ENCODE assay signal across 1 cellular context in the genomic region with DNA sequence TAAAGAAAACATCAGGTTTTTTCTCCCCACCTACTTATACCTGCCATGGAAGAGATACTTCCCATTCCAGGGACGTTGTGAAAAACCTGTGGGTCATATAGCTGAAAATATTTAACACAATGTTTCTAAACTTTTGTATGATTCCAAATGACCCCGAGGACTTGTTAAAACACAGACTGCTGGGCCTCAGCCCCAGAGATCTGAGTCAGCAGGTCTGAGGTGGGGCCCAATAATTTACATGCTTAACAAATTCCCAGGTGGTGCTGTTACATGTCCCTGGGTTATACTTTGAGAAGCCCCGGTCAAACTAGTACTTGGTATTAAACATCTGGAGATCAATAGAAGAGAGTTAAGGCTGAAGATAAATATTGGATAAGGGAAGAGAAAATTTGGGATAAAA.
TF ChIP-seq lines count a peak whose summit lies in the region.

No MANE protein-coding gene starts in this region.

TF ChIP-seq in GM23338, 12 proteins besides CTCF, POLR2A, EP300 and RAD21 (continued from another document):
- TF ChIP-seq, protein P1, sequence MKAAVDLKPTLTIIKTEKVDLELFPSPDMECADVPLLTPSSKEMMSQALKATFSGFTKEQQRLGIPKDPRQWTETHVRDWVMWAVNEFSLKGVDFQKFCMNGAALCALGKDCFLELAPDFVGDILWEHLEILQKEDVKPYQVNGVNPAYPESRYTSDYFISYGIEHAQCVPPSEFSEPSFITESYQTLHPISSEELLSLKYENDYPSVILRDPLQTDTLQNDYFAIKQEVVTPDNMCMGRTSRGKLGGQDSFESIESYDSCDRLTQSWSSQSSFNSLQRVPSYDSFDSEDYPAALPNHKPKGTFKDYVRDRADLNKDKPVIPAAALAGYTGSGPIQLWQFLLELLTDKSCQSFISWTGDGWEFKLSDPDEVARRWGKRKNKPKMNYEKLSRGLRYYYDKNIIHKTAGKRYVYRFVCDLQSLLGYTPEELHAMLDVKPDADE (IDR thresholded peaks at IDR 0.05): no peak
- no peak for TF ChIP-seq NANOG (IDR thresholded peaks at IDR 0.05; ENCODE audit: borderline replicate concordance)
- no peak for TF ChIP-seq ZNF114 (CRISPR knock-in tag; IDR thresholded peaks at IDR 0.05)
- TF ChIP-seq, protein P2, sequence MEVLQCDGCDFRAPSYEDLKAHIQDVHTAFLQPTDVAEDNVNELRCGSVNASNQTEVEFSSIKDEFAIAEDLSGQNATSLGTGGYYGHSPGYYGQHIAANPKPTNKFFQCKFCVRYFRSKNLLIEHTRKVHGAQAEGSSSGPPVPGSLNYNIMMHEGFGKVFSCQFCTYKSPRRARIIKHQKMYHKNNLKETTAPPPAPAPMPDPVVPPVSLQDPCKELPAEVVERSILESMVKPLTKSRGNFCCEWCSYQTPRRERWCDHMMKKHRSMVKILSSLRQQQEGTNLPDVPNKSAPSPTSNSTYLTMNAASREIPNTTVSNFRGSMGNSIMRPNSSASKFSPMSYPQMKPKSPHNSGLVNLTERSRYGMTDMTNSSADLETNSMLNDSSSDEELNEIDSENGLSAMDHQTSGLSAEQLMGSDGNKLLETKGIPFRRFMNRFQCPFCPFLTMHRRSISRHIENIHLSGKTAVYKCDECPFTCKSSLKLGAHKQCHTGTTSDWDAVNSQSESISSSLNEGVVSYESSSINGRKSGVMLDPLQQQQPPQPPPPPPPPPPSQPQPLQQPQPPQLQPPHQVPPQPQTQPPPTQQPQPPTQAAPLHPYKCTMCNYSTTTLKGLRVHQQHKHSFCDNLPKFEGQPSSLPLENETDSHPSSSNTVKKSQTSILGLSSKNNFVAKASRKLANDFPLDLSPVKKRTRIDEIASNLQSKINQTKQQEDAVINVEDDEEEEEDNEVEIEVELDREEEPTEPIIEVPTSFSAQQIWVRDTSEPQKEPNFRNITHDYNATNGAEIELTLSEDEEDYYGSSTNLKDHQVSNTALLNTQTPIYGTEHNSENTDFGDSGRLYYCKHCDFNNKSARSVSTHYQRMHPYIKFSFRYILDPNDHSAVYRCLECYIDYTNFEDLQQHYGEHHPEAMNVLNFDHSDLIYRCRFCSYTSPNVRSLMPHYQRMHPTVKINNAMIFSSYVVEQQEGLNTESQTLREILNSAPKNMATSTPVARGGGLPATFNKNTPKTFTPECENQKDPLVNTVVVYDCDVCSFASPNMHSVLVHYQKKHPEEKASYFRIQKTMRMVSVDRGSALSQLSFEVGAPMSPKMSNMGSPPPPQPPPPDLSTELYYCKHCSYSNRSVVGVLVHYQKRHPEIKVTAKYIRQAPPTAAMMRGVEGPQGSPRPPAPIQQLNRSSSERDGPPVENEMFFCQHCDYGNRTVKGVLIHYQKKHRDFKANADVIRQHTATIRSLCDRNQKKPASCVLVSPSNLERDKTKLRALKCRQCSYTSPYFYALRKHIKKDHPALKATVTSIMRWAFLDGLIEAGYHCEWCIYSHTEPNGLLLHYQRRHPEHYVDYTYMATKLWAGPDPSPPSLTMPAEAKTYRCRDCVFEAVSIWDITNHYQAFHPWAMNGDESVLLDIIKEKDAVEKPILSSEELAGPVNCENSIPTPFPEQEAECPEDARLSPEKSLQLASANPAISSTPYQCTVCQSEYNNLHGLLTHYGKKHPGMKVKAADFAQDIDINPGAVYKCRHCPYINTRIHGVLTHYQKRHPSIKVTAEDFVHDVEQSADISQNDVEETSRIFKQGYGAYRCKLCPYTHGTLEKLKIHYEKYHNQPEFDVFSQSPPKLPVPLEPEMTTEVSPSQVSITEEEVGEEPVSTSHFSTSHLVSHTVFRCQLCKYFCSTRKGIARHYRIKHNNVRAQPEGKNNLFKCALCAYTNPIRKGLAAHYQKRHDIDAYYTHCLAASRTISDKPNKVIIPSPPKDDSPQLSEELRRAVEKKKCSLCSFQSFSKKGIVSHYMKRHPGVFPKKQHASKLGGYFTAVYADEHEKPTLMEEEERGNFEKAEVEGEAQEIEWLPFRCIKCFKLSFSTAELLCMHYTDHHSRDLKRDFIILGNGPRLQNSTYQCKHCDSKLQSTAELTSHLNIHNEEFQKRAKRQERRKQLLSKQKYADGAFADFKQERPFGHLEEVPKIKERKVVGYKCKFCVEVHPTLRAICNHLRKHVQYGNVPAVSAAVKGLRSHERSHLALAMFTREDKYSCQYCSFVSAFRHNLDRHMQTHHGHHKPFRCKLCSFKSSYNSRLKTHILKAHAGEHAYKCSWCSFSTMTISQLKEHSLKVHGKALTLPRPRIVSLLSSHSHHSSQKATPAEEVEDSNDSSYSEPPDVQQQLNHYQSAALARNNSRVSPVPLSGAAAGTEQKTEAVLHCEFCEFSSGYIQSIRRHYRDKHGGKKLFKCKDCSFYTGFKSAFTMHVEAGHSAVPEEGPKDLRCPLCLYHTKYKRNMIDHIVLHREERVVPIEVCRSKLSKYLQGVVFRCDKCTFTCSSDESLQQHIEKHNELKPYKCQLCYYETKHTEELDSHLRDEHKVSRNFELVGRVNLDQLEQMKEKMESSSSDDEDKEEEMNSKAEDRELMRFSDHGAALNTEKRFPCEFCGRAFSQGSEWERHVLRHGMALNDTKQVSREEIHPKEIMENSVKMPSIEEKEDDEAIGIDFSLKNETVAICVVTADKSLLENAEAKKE (CRISPR knock-in tag; IDR thresholded peaks at IDR 0.05): no peak
- no peak for TF ChIP-seq JUNB (IDR thresholded peaks at IDR 0.05; ENCODE audit: unreplicated experiment)
TF ChIP-seq in GM23338: peak in this region for 0.
